Comparison of ENCODE assay signal across 8 cellular contexts in the genomic region with DNA sequence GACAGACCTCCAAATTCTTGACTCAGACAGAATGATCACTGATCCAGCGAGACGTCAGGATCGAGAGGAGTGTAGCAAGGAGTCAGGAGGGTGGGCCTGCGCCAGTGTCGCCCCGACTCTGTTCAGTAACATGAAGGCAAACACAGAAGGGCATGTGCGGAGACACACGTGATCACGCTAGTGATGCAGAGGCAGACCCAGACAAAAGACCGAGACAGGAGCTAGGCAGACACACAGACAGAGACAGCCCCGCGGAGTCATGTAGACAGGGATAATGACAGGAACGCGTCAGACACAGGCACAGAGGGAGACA. TPM values are rescaled to one million over a fixed set of nuclear protein-coding genes. Genes with fewer than 3 reads are reported as not detected.
DNase-seq lines count a peak whose midpoint lies in the region; ATAC-seq and TF ChIP-seq lines count a peak whose summit lies in the region.

No MANE protein-coding gene starts in this region.

- peaks cover 40% of the 10 kb centered on the region for H3K27me3 ChIP-seq in iPS-15b (ENCODE audit: control insufficient read depth, insufficient read depth, low read length)
- no peaks in the 10 kb centered on the region for H3K27me3 ChIP-seq in stomach

- H3K27ac Mint-ChIP-seq in activated CD4-positive, alpha-beta memory T cell treated with anti-CD3 and anti-CD28 coated beads, Interleukin-2, amount 10 ng/mL, durations not matched to agents 7 days and 5 days = peak overlapping the region; percentile 86

- TF ChIP-seq EP300 in stomach (IDR thresholded peaks at IDR 0.05) = no peak

- TF ChIP-seq CTCF in AG09309 (IDR thresholded peaks at IDR 0.05; ENCODE audit: control insufficient read depth, insufficient read depth, low read depth, low read length, missing control alignments) = no peak
- TF ChIP-seq CTCF in HFF-Myc (IDR thresholded peaks at IDR 0.05; ENCODE audit: low read depth, low read length, missing control alignments) = no peak
- TF ChIP-seq CTCF in stomach (IDR thresholded peaks at IDR 0.05) = no peak

- H3K9ac ChIP-seq in iPS-15b (ENCODE audit: low read depth, low read length) = no peak overlapping the region

- whole genome bisulfite sequencing in stomach, 5 donors = 6 to 11% (median 8%) methylated on average over 14 of the region's 14 CpGs

- H3K9me3 ChIP-seq in iPS-15b (ENCODE audit: control insufficient read depth, insufficient read depth, low read length) = no peaks in the 10 kb centered on the region
- H3K9me3 ChIP-seq in stomach = no peaks in the 10 kb centered on the region

- H3K36me3 Mint-ChIP-seq in activated CD4-positive, alpha-beta memory T cell treated with anti-CD3 and anti-CD28 coated beads, Interleukin-2, amount 10 ng/mL, durations not matched to agents 7 days and 5 days (ENCODE audit: low read depth) = peaks cover 15% of the 10 kb centered on the region

- H3K27me3 Mint-ChIP-seq in activated CD4-positive, alpha-beta memory T cell treated with anti-CD3 and anti-CD28 coated beads, Interleukin-2, amount 10 ng/mL, durations not matched to agents 7 days and 5 days = no peaks in the 10 kb centered on the region

- H3K36me3 ChIP-seq in iPS-15b (ENCODE audit: control insufficient read depth, insufficient read depth, low read length) (peaks cover 3% of the 10 kb centered on the region), stomach (peaks cover 7 to 24% (median 21%) of the 10 kb centered on the region in 4 donors)

- CTCF ChIA-PET in activated CD4-positive, alpha-beta memory T cell treated with anti-CD3 and anti-CD28 coated beads, Interleukin-2, amount 10 ng/mL, durations not matched to agents 7 days and 5 days (lab: Charles Lee) = interaction anchor here (0.6 to 4.2 kb wide), 5 partner anchors 10 to 154 kb away, joined by 3 to 18 read pairs (median 4); a partner anchor contains a TSS

- peaks cover 59% of the 10 kb centered on the region for H3K4me1 Mint-ChIP-seq in activated CD4-positive, alpha-beta memory T cell treated with anti-CD3 and anti-CD28 coated beads, Interleukin-2, amount 10 ng/mL, durations not matched to agents 7 days and 5 days

- no peaks in the 10 kb centered on the region for H3K9me3 Mint-ChIP-seq in activated CD4-positive, alpha-beta memory T cell treated with anti-CD3 and anti-CD28 coated beads, Interleukin-2, amount 10 ng/mL, durations not matched to agents 7 days and 5 days

- no peak for ATAC-seq in activated CD4-positive, CD25-positive, alpha-beta regulatory T cell treated with anti-CD3 and anti-CD28 coated beads, Interleukin-2, amount 50 U/mL, for 24 hours

- DNase-seq in AG09309 (ENCODE audit: low read depth) (no peak), HFF-Myc (ENCODE audit: extremely low read depth, low read depth) (no peak), stomach (no peak), NCI-H2081 treated with DMSO at 0.1 percent for 48 hours (lab: John Stamatoyannopoulos, UW) (no peak)
- DNase-seq in activated CD4-positive, alpha-beta memory T cell treated with anti-CD3 and anti-CD28 coated beads, Interleukin-2, amount 10 ng/mL, durations not matched to agents 7 days and 5 days = no peak
- no peak for DNase-seq in stimulated activated CD4-positive, alpha-beta T cell treated with anti-CD3 and anti-CD28 coated beads, Interleukin-12 subunit alpha, Interleukin-12 subunit beta, amount 100 ng/mL, for 4 hours

- H3K4me3 ChIP-seq in AG09309 (ENCODE audit: control insufficient read depth, low read depth, low read length) = peak overlapping the region; percentile 37
- peak overlapping the region; percentile 89 for H3K4me3 ChIP-seq in HFF-Myc (replicated peaks; ENCODE audit: low read depth, low read length)
- H3K4me3 ChIP-seq in iPS-15b (ENCODE audit: low read depth, low read length) = peak overlapping the region; percentile 52
- peak overlapping the region; percentile 66 to 78 (median 72) for H3K4me3 ChIP-seq in stomach

- no peak for TF ChIP-seq POLR2A in stomach (IDR thresholded peaks at IDR 0.05)

- intact Hi-C loops in stomach (cut with DNase I; ENCODE audit: low total_unique reads) = no loop called here

- H3K4me1 ChIP-seq in iPS-15b (ENCODE audit: control insufficient read depth, insufficient read depth, low read length) (peaks cover 9% of the 10 kb centered on the region), stomach (peaks cover 50 to 82% (median 75%) of the 10 kb centered on the region in 4 donors)

- H3K4me3 Mint-ChIP-seq in activated CD4-positive, alpha-beta memory T cell treated with anti-CD3 and anti-CD28 coated beads, Interleukin-2, amount 10 ng/mL, durations not matched to agents 7 days and 5 days = peak overlapping the region; percentile 97

- peak overlapping the region; percentile 96 to 100 (median 99) for H3K27ac ChIP-seq in stomach

- POLR2A ChIA-PET in activated CD4-positive, alpha-beta memory T cell treated with anti-CD3 and anti-CD28 coated beads, Interleukin-2, amount 10 ng/mL, durations not matched to agents 7 days and 5 days (lab: Charles Lee) = interaction anchor here (1.2 to 3.6 kb wide), 3 partner anchors 10 to 16 kb away, joined by 3 to 24 read pairs (median 6); a partner anchor contains a TSS

RNA-seq across cellular contexts. Expression of a gene that starts 7.2 kb away (rescaled TPM):
- 10 to 100 TPM; 20.9 to 23.7 TPM for total RNA-seq in activated CD4-positive, alpha-beta memory T cell treated with anti-CD3 and anti-CD28 coated beads, Interleukin-2, amount 10 ng/mL, durations not matched to agents 7 days and 5 days
- 10 to 100 TPM in 4 of 5 donors, 1 to 10 TPM in 1; 7.5 to 27.2 (median 12.9) TPM for total RNA-seq in stomach
- 1 to 10 TPM; 4.6 to 9.6 (median 6.0) TPM for polyA plus RNA-seq in stomach

RNA-seq across cellular contexts. Expression of a gene that starts 13.6 kb away (rescaled TPM):
- total RNA-seq in activated CD4-positive, alpha-beta memory T cell treated with anti-CD3 and anti-CD28 coated beads, Interleukin-2, amount 10 ng/mL, durations not matched to agents 7 days and 5 days = 1 to 10 TPM in 1 of 2 experiments, under 1 TPM in 1; 0.78 to 1.5 TPM
- 1 to 10 TPM in 3 of 5 donors, not detected in 2; 1.8 to 3.8 (median 3.5) TPM for total RNA-seq in stomach
- polyA plus RNA-seq in stomach = 10 to 100 TPM; 17.0 to 36.0 (median 17.4) TPM

RNA-seq across cellular contexts. Expression of a gene that starts 16.1 kb away (rescaled TPM):
- total RNA-seq in activated CD4-positive, alpha-beta memory T cell treated with anti-CD3 and anti-CD28 coated beads, Interleukin-2, amount 10 ng/mL, durations not matched to agents 7 days and 5 days = 10 to 100 TPM; 69.8 to 76.9 TPM
- total RNA-seq in stomach = 100 to 1,000 TPM in 2 of 5 donors, 10 to 100 TPM in 3; 42.0 to 281 (median 94.5) TPM
- 100 to 1,000 TPM; 131 to 153 (median 151) TPM for polyA plus RNA-seq in stomach

RNA-seq across cellular contexts. Expression of a gene that starts 16.5 kb away (rescaled TPM):
- total RNA-seq in activated CD4-positive, alpha-beta memory T cell treated with anti-CD3 and anti-CD28 coated beads, Interleukin-2, amount 10 ng/mL, durations not matched to agents 7 days and 5 days = 1 to 10 TPM; 5.3 to 7.5 TPM
- 10 to 100 TPM in 1 of 5 donors, 1 to 10 TPM in 3, not detected in 1; 1.8 to 12.0 (median 3.3) TPM for total RNA-seq in stomach
- polyA plus RNA-seq in stomach = 1 to 10 TPM; 4.9 to 9.0 (median 5.3) TPM

RNA-seq across cellular contexts. Expression of a gene that starts 47.3 kb away (rescaled TPM):
- 100 to 1,000 TPM; 127 to 131 TPM for total RNA-seq in activated CD4-positive, alpha-beta memory T cell treated with anti-CD3 and anti-CD28 coated beads, Interleukin-2, amount 10 ng/mL, durations not matched to agents 7 days and 5 days
- total RNA-seq in stomach = 100 to 1,000 TPM in 1 of 5 donors, 10 to 100 TPM in 4; 43.0 to 190 (median 60.7) TPM
- 10 to 100 TPM; 51.9 to 97.3 (median 69.1) TPM for polyA plus RNA-seq in stomach

Comparison
In these comparisons a context has a peak if more than half of its experiments do, and no peak if none do; other contexts are left out.
1. H3K4me3 ChIP-seq: peak in every context shown above with its lines; median percentile 89 in HFF-Myc; 72 in stomach; 52 in iPS-15b; 37 in AG09309.